Comparison of ENCODE assay signal across 29 cellular contexts in the genomic region with DNA sequence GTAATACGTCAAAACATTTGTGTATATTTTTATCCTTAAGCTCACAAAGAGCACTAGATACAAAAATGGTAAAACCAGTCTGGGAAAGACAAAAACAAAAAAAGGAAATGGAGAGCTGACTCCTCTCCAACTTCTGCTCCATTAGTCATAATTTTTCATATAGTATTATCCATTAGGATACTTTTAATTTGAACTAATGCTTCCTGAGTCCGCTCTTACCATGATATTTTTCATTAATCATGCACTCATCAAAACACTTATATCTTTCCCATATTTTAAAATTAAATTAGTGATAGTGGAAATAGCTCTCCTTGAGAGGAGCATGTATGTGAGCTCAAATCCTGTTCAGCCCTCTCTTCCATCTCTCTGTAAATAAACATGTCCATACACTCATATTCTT.
"Had no signal": no experiment of that assay in that cellular context is flagged by ENCODE, and none has a peak within 500 bp of the region (broad histone marks: within the 10 kb centered on the region; RNA-seq: fewer than 3 reads in every experiment).

No MANE protein-coding gene starts in this region.

- DNase-seq: colonic mucosa; cortex of kidney; dermis blood vessel endothelial cell; dorsolateral prefrontal cortex; effector CD4-positive, alpha-beta T cell; effector CD8-positive, alpha-beta T cell; effector memory CD4-positive, alpha-beta T cell; effector memory CD8-positive, alpha-beta T cell; endodermal cell; erythroblast; esophagus squamous epithelium; foreskin fibroblast; foreskin keratinocyte; foreskin melanocyte; gastrocnemius medialis; glutamatergic neuron; head of caudate nucleus; heart left ventricle; heart right ventricle; hippocampal formation had no signal

- H3K36me3 ChIP-seq: colonic mucosa, esophagus muscularis mucosa, esophagus squamous epithelium, gastrocnemius medialis, gastroesophageal sphincter, heart left ventricle, heart right ventricle had no signal

- H3K79me2 ChIP-seq: hepatocyte had no signal

- H3K4me1 ChIP-seq: colonic mucosa, esophagus muscularis mucosa, esophagus squamous epithelium, foreskin keratinocyte, gastrocnemius medialis, gastroesophageal sphincter, heart left ventricle, heart right ventricle had no signal

- H3K27me3 ChIP-seq: colonic mucosa, dorsolateral prefrontal cortex, esophagus muscularis mucosa, esophagus squamous epithelium, foreskin keratinocyte, gastrocnemius medialis, gastroesophageal sphincter, heart left ventricle, heart right ventricle, hepatocyte had no signal

- H2AFZ ChIP-seq: hepatocyte had no signal

- FAIRE-seq: endometrium, endothelial cell of umbilical vein, frontal cortex had no signal

- ATAC-seq: effector memory CD8-positive, alpha-beta T cell; esophagus mucosa; foreskin keratinocyte; gastrocnemius medialis; gastroesophageal sphincter; heart left ventricle; heart right ventricle had no signal

- H3K9me3 ChIP-seq: colonic mucosa, gastrocnemius medialis had no signal

- H3K4me3 ChIP-seq: colonic mucosa, coronary artery, dorsolateral prefrontal cortex, esophagus muscularis mucosa, esophagus squamous epithelium, gastrocnemius medialis, gastroesophageal sphincter, heart left ventricle, heart right ventricle, hepatocyte had no signal

- H3K27ac ChIP-seq: colonic mucosa, coronary artery, dorsolateral prefrontal cortex, epithelial cell of prostate, esophagus muscularis mucosa, esophagus squamous epithelium, foreskin keratinocyte, gastrocnemius medialis, gastroesophageal sphincter, heart left ventricle, heart right ventricle, hepatocyte had no signal

- H3K4me2 ChIP-seq: hepatocyte had no signal
